In genomic region chr3:151009430-151009829, GRCh38 we compare ENCODE assay signal across 23 cellular contexts. TPM values are rescaled to one million over a fixed set of nuclear protein-coding genes. Genes with fewer than 3 reads are reported as not detected.
"Had no signal": no experiment of that assay in that cellular context is flagged by ENCODE, and none has a peak within 500 bp of the region (broad histone marks: within the 10 kb centered on the region; RNA-seq: fewer than 3 reads in every experiment).

No MANE protein-coding gene starts in this region.

- H3K27me3 ChIP-seq: Peyer's patch had no signal

- H3K36me3 Mint-ChIP-seq: T-cell had no signal

- H3K4me3 Mint-ChIP-seq: T-cell had no signal

- H3K9me3 ChIP-seq: MG63, Peyer's patch, SJSA1, SK-N-SH had no signal

- H3K27ac ChIP-seq: Peyer's patch, SJSA1 had no signal

- H3K36me3 ChIP-seq: MG63, Peyer's patch, SJSA1 had no signal

- H3K4me3 ChIP-seq: MG63, Peyer's patch, SJSA1 had no signal

- H3K27ac Mint-ChIP-seq: T-cell had no signal

- ATAC-seq: T-cell had no signal

- H3K4me2 ChIP-seq: SK-N-SH had no signal

- H3K9me3 Mint-ChIP-seq: T-cell had no signal

- H3K4me1 Mint-ChIP-seq: T-cell had no signal

- H3K4me1 ChIP-seq: Peyer's patch, SJSA1 had no signal

- DNase-seq: MG63, MV-4-11, NCI-H1105, NCI-H1417 treated with DMSO at 0.1 percent for 48 hours, NCI-H1436 treated with DMSO at 0.1 percent for 48 hours, NCI-H187 treated with DMSO at 0.1 percent for 48 hours, NCI-H2029, NCI-H2171, NCI-H226, NCI-H446 treated with DMSO at 0.1 percent for 48 hours, NCI-H510A, NCI-H748 treated with DMSO at 0.1 percent for 48 hours, Peyer's patch, Right ventricle myocardium superior, RPMI8226, SHP77 treated with DMSO at 0.1 percent for 48 hours, T-cell had no signal

- H3K9ac ChIP-seq: SK-N-SH had no signal

RNA-seq across cellular contexts. Expression of gene CLRN1, which starts 36.9 kb away (rescaled TPM):
- total RNA-seq: M059J; OCI-LY7; PC-3; Peyer's patch; Right ventricle myocardium superior; SJSA1; T-cell; T-helper 1 cell treated with Interleukin-12 subunit alpha and Interleukin-12 subunit beta and Interleukin-4 antibody, amounts not matched to agents 30 ng/mL and 1 ng/mL, for 36 hours had no signal
